ENCODE assay signal across 1 cellular context in genomic region chr7:93890464-93891068, GRCh38.
TF ChIP-seq lines count a peak whose summit lies in the region.

Gene TFPI2 (minus strand): TSS chr7:93890753. CDS start chr7:93890678, 75 bp downstream.

TF ChIP-seq in HEK293, 187 proteins besides CTCF, POLR2A, EP300 and RAD21 (continued from another document and continues in another):
- TF ChIP-seq SCRT2 (tag by site-specific recombination; IDR thresholded peaks at IDR 0.05) (peak; percentile 96), ZFHX2 (tag by site-specific recombination; conservative IDR thresholded peaks at IDR 0.05) (peak; percentile 80), ZNF398 (tag by site-specific recombination; IDR thresholded peaks at IDR 0.05) (peak; percentile 72), ZXDB (tag by site-specific recombination; IDR thresholded peaks at IDR 0.05) (peak; percentile 75; the same call in 1 of the 2 replicates), GFI1B (tag by site-specific recombination; IDR thresholded peaks at IDR 0.05) (no peak), TSHZ1 (tag by site-specific recombination; IDR thresholded peaks at IDR 0.05; ENCODE audit: borderline replicate concordance) (no peak), ZNF621 (tag by site-specific recombination; IDR thresholded peaks at IDR 0.05) (no peak), ZNF174 (tag by site-specific recombination; IDR thresholded peaks at IDR 0.05) (no peak), ZNF148 (tag by site-specific recombination; IDR thresholded peaks at IDR 0.05; ENCODE audit: borderline replicate concordance) (no peak), ZNF707 (tag by site-specific recombination; IDR thresholded peaks at IDR 0.05) (no peak), ZEB2 (tag by site-specific recombination; IDR thresholded peaks at IDR 0.05) (peak; percentile 65; the same call in 1 of the 2 replicates), SP3 (tag by site-specific recombination; IDR thresholded peaks at IDR 0.05) (peak; percentile 75), ZNF629 (tag by site-specific recombination; IDR thresholded peaks at IDR 0.05) (0 out of 2 replicates have a peak, but pooled peaks have one; percentile 18), ZFP69B (tag by site-specific recombination; IDR thresholded peaks at IDR 0.05) (0 out of 2 replicates have a peak, but pooled peaks have one; percentile 59), ZNF394 (tag by site-specific recombination; IDR thresholded peaks at IDR 0.05; ENCODE audit: borderline replicate concordance) (peak; percentile 14; the same call in 1 of the 2 replicates), GLIS1 (tag by site-specific recombination; IDR thresholded peaks at IDR 0.05) (peak; percentile 76), ZNF280D (tag by site-specific recombination; IDR thresholded peaks at IDR 0.05) (0 out of 2 replicates have a peak, but pooled peaks have one; percentile 4), ZNF280C (tag by site-specific recombination; IDR thresholded peaks at IDR 0.05) (no peak), ZBTB8A (tag by site-specific recombination; IDR thresholded peaks at IDR 0.05) (peak; percentile 96), PRDM10 (tag by site-specific recombination; IDR thresholded peaks at IDR 0.05) (peak; percentile 94), WT1 (tag by site-specific recombination; IDR thresholded peaks at IDR 0.05) (no peak), SP7 (tag by site-specific recombination; IDR thresholded peaks at IDR 0.05) (peak; percentile 48; the same call in 1 of the 2 replicates), ZNF335 (tag by site-specific recombination; conservative IDR thresholded peaks at IDR 0.05) (peak; percentile 96), ZNF513 (tag by site-specific recombination; IDR thresholded peaks at IDR 0.05) (no peak), ZNF23 (tag by site-specific recombination; IDR thresholded peaks at IDR 0.05; ENCODE audit: borderline replicate concordance) (no peak), ZNF2 (tag by site-specific recombination; IDR thresholded peaks at IDR 0.05) (0 out of 2 replicates have a peak, but pooled peaks have one; percentile 37), SP2 (tag by site-specific recombination; IDR thresholded peaks at IDR 0.05) (peak; percentile 78), ZNF777 (tag by site-specific recombination; IDR thresholded peaks at IDR 0.05; ENCODE audit: borderline replicate concordance) (no peak), ZNF10 (tag by site-specific recombination; IDR thresholded peaks at IDR 0.05) (no peak), HIC1 (tag by site-specific recombination; IDR thresholded peaks at IDR 0.05) (peak; percentile 55; the same call in 1 of the 2 replicates), KLF1 (tag by site-specific recombination; IDR thresholded peaks at IDR 0.05) (0 out of 2 replicates have a peak, but pooled peaks have one; percentile 14), ZIC2 (tag by site-specific recombination; IDR thresholded peaks at IDR 0.05) (peak; percentile 96), YY2 (tag by site-specific recombination; IDR thresholded peaks at IDR 0.05) (no peak), ZBTB20 (tag by site-specific recombination; IDR thresholded peaks at IDR 0.05) (peak; percentile 90)
